Comparison of ENCODE assay signal across 8 cellular contexts in genomic region chr1:223845810-223846667, GRCh38. TPM values are rescaled to one million over a fixed set of nuclear protein-coding genes. Genes with fewer than 3 reads are reported as not detected.
DNase-seq lines count a peak whose midpoint lies in the region; ATAC-seq and TF ChIP-seq lines count a peak whose summit lies in the region.

A gene with protein sequence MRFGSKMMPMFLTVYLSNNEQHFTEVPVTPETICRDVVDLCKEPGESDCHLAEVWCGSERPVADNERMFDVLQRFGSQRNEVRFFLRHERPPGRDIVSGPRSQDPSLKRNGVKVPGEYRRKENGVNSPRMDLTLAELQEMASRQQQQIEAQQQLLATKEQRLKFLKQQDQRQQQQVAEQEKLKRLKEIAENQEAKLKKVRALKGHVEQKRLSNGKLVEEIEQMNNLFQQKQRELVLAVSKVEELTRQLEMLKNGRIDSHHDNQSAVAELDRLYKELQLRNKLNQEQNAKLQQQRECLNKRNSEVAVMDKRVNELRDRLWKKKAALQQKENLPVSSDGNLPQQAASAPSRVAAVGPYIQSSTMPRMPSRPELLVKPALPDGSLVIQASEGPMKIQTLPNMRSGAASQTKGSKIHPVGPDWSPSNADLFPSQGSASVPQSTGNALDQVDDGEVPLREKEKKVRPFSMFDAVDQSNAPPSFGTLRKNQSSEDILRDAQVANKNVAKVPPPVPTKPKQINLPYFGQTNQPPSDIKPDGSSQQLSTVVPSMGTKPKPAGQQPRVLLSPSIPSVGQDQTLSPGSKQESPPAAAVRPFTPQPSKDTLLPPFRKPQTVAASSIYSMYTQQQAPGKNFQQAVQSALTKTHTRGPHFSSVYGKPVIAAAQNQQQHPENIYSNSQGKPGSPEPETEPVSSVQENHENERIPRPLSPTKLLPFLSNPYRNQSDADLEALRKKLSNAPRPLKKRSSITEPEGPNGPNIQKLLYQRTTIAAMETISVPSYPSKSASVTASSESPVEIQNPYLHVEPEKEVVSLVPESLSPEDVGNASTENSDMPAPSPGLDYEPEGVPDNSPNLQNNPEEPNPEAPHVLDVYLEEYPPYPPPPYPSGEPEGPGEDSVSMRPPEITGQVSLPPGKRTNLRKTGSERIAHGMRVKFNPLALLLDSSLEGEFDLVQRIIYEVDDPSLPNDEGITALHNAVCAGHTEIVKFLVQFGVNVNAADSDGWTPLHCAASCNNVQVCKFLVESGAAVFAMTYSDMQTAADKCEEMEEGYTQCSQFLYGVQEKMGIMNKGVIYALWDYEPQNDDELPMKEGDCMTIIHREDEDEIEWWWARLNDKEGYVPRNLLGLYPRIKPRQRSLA (minus strand): TSS chr1:223845947. CDS start chr1:223845680, 267 bp downstream.

- peak; percentile 58 for TF ChIP-seq CTCF in GM12873 (IDR thresholded peaks at IDR 0.05; ENCODE audit: insufficient read depth, low read depth, low read length, missing control alignments)
- peak; percentile 34 for TF ChIP-seq CTCF in SU-DHL-6 (IDR thresholded peaks at IDR 0.05; ENCODE audit: insufficient read depth, low read length, poor library complexity, severe bottlenecking)
- peak; percentile 52 for TF ChIP-seq CTCF in parathyroid adenoma (IDR thresholded peaks at IDR 0.05)
- peak; percentile 71 to 96 (median 90) for TF ChIP-seq CTCF in tibial nerve (IDR thresholded peaks at IDR 0.05)

- ATAC-seq in HG02610 (IDR thresholded peaks at IDR 0.05; ENCODE audit: unreplicated experiment) (peak; percentile 68), Right ventricle myocardium inferior (peak; percentile 98)
- ATAC-seq in activated naive CD8-positive, alpha-beta T cell treated with anti-CD3 and anti-CD28 coated beads, Interleukin-2, amount 10 ng/mL, durations not matched to agents 7 days and 5 days (ENCODE audit: low read depth) = peak; percentile 81

- DNase-seq in NCI-H1048 (lab: John Stamatoyannopoulos, UW) = peak; percentile 89
- peak; percentile 94 for DNase-seq in activated naive CD8-positive, alpha-beta T cell treated with anti-CD3 and anti-CD28 coated beads, Interleukin-2, amount 10 ng/mL, durations not matched to agents 7 days and 5 days
- peak; percentile 95 for DNase-seq in Right ventricle myocardium inferior (ENCODE audit: missing footprints)
- DNase-seq in tibial nerve (ENCODE audit: low spot score in 2 of 2) = peak; percentile 71 to 75

- TF ChIP-seq EP300 in tibial nerve (IDR thresholded peaks at IDR 0.05) = peak in 1 of 2 donors; percentile 91

- H3K79me2 ChIP-seq in SU-DHL-6 (ENCODE audit: insufficient read depth, low read length) (peaks cover 23% of the 10 kb centered on the region; the same call in 1 of the 2 replicates), parathyroid adenoma (no peaks in the 10 kb centered on the region)

- H3K4me3 ChIP-seq in SU-DHL-6 (ENCODE audit: insufficient read depth, low read length, poor library complexity, severe bottlenecking) (peak within 1 kb of the TSS; percentile 92), parathyroid adenoma (ENCODE audit: low read depth, low read length) (peak within 1 kb of the TSS; percentile 72), tibial nerve (peak within 1 kb of the TSS; percentile 77 to 92 (median 88))

- no peaks in the 10 kb centered on the region for H3K9me3 ChIP-seq in SU-DHL-6 (ENCODE audit: insufficient read depth, low read length)
- H3K9me3 ChIP-seq in parathyroid adenoma (ENCODE audit: control insufficient read depth, low read length) = no peaks in the 10 kb centered on the region
- no peaks in the 10 kb centered on the region for H3K9me3 ChIP-seq in tibial nerve

- H3K27ac ChIP-seq in SU-DHL-6 (ENCODE audit: low read depth, low read length) = no peak within 1 kb of the TSS; the same call in 1 of the 2 replicates
- peak within 1 kb of the TSS; percentile 89 for H3K27ac ChIP-seq in parathyroid adenoma
- H3K27ac ChIP-seq in tibial nerve = peak within 1 kb of the TSS; percentile 98 to 100 (median 99)

- no peaks in the 10 kb centered on the region for H3K9me2 ChIP-seq in SU-DHL-6 (replicated peaks; ENCODE audit: insufficient read depth, low read length)

- H3F3A ChIP-seq in SU-DHL-6 (ENCODE audit: insufficient read depth) = 0 out of 2 replicates have a peak, but pooled peaks cover 5% of the 10 kb centered on the region

- H3K4me2 ChIP-seq in SU-DHL-6 (ENCODE audit: low read depth, low read length, poor library complexity, severe bottlenecking) (peak within 1 kb of the TSS; percentile 76), parathyroid adenoma (ENCODE audit: low read length) (peak within 1 kb of the TSS; percentile 93)

- peaks cover 26% of the 10 kb centered on the region for H3K4me1 Mint-ChIP-seq in activated naive CD8-positive, alpha-beta T cell treated with anti-CD3 and anti-CD28 coated beads, Interleukin-2, amount 10 ng/mL, durations not matched to agents 7 days and 5 days

- H3K27ac Mint-ChIP-seq in activated naive CD8-positive, alpha-beta T cell treated with anti-CD3 and anti-CD28 coated beads, Interleukin-2, amount 10 ng/mL, durations not matched to agents 7 days and 5 days = peak within 1 kb of the TSS; percentile 96

- peak; percentile 83 to 87 for TF ChIP-seq POLR2A in tibial nerve (IDR thresholded peaks at IDR 0.05)

- H3K36me3 Mint-ChIP-seq in activated naive CD8-positive, alpha-beta T cell treated with anti-CD3 and anti-CD28 coated beads, Interleukin-2, amount 10 ng/mL, durations not matched to agents 7 days and 5 days = peaks cover 2% of the 10 kb centered on the region

- POLR2A ChIA-PET in activated naive CD8-positive, alpha-beta T cell treated with anti-CD3 and anti-CD28 coated beads, Interleukin-2, amount 10 ng/mL, durations not matched to agents 7 days and 5 days (lab: Charles Lee) = interaction anchor here (0.6 to 2.7 kb wide), 13 partner anchors 11 to 1133 kb away, joined by 3 to 24 read pairs (median 3); no protein-coding TSS in a partner anchor

- no peaks in the 10 kb centered on the region for H3K27me3 Mint-ChIP-seq in activated naive CD8-positive, alpha-beta T cell treated with anti-CD3 and anti-CD28 coated beads, Interleukin-2, amount 10 ng/mL, durations not matched to agents 7 days and 5 days

- H3K27me3 ChIP-seq in SU-DHL-6 (ENCODE audit: low read length) (no peaks in the 10 kb centered on the region), parathyroid adenoma (ENCODE audit: control insufficient read depth, insufficient read depth, low read length) (no peaks in the 10 kb centered on the region), tibial nerve (no peaks in the 10 kb centered on the region)

- H3K4me3 Mint-ChIP-seq in activated naive CD8-positive, alpha-beta T cell treated with anti-CD3 and anti-CD28 coated beads, Interleukin-2, amount 10 ng/mL, durations not matched to agents 7 days and 5 days = peak within 1 kb of the TSS; percentile 98

- H3K9ac ChIP-seq in SU-DHL-6 (ENCODE audit: low read length) = peak within 1 kb of the TSS; percentile 75
- H3K9ac ChIP-seq in parathyroid adenoma = peak within 1 kb of the TSS; percentile 61

- H3K4me1 ChIP-seq in parathyroid adenoma (no peaks in the 10 kb centered on the region), tibial nerve (peaks cover 5 to 49% (median 30%) of the 10 kb centered on the region in 4 donors)

- H3K9me3 Mint-ChIP-seq in activated naive CD8-positive, alpha-beta T cell treated with anti-CD3 and anti-CD28 coated beads, Interleukin-2, amount 10 ng/mL, durations not matched to agents 7 days and 5 days = peaks cover 6% of the 10 kb centered on the region

- 1 to 3% methylated on average over 19 to 42 of the region's 107 CpGs for WGBS in tibial nerve, 2 donors

- no peaks in the 10 kb centered on the region for H3K36me3 ChIP-seq in SU-DHL-6 (ENCODE audit: low read length)
- no peaks in the 10 kb centered on the region for H3K36me3 ChIP-seq in parathyroid adenoma (ENCODE audit: control insufficient read depth, insufficient read depth, low read length)
- no peaks in the 10 kb centered on the region for H3K36me3 ChIP-seq in tibial nerve

- H4K20me1 ChIP-seq in SU-DHL-6 (ENCODE audit: low read depth, low read length) = peaks cover 9% of the 10 kb centered on the region; the same call in 1 of the 2 replicates

- H2AFZ ChIP-seq in SU-DHL-6 (ENCODE audit: low read depth, low read length, severe bottlenecking) (peak within 1 kb of the TSS; percentile 99), parathyroid adenoma (peak within 1 kb of the TSS; percentile 89)

- intact Hi-C loops in Right ventricle myocardium inferior (cut with DNase I) = loop anchor here (1.0 to 5.0 kb wide), 2 partner anchors 41 to 134 kb away; partner anchors contain the start of gene CAPN2

RNA-seq across cellular contexts. Expression of the gene that starts here (rescaled TPM):
- 10 to 100 TPM; 35.4 to 37.2 TPM for total RNA-seq in activated naive CD8-positive, alpha-beta T cell treated with anti-CD3 and anti-CD28 coated beads, Interleukin-2, amount 10 ng/mL, durations not matched to agents 7 days and 5 days
- 18.7 TPM for total RNA-seq in Right ventricle myocardium inferior
- 10 to 100 TPM; 33.9 to 73.2 (median 52.3) TPM for total RNA-seq in tibial nerve

Comparison
In these comparisons a context has a peak if more than half of its experiments do, and no peak if none do; other contexts are left out.
1. CTCF ChIP-seq: peak in every context shown above with its lines; median percentile 90 in tibial nerve; 58 in GM12873; 52 in parathyroid adenoma; 34 in SU-DHL-6.